ENCODE assay signal across 8 cellular contexts in the genomic region with DNA sequence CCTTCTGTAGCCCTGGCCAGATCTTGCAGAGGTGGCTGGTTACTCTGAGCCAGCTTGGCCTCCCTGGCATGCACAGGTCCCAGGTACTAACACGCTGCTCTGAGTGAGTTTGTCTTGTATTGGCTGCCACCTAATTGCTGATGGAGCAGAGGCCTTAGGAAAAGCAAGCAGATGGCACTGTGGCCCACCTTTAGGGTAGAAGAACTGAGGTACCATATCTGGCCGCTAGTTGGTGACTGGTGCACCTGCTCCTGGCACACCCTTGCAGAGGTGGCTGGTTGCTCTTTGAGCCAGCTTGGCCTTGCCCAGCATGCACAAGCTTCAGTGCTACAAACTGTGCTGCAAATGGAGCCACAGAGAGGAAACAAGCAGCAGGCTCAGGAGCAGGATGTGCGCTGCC.
A peak's percentile ranks its signal among the peaks of the same experiment; 100 is the strongest.
DNase-seq lines count a peak whose midpoint lies in the region; ATAC-seq, FAIRE-seq and TF ChIP-seq lines count a peak whose summit lies in the region.
"Not testable (repeated sequence)": the region's sequence is repeated elsewhere in the genome, so short reads cannot be mapped to it uniquely, and the experiment has no call there.

No MANE protein-coding gene starts in this region.

- TF ChIP-seq POLR2A in HCT116 (IDR thresholded peaks at IDR 0.05; ENCODE audit: borderline replicate concordance, extremely low read depth, insufficient read depth, insufficient read length); H1 (IDR thresholded peaks at IDR 0.05; ENCODE audit: control extremely low read depth in 1 of 2, low read depth in 2 of 2, low read length in 2 of 2): not testable (repeated sequence)

- ATAC-seq in HCT116, result not testable (repeated sequence)

- peaks cover 28% of the 10 kb centered on the region for H3K4me1 ChIP-seq in DOHH2 (ENCODE audit: control insufficient read depth, low read length)
- H3K4me1 ChIP-seq in HCT116 (ENCODE audit: control insufficient read depth in 1 of 2, insufficient read depth in 2 of 2, low read length in 2 of 2); H1 (replicated peaks in 1 of 4; ENCODE audit: control insufficient read depth in 3 of 4, insufficient read depth in 4 of 4, low read length in 3 of 4); mesendoderm (ENCODE audit: control insufficient read depth, low read depth, low read length): not testable (repeated sequence)
- peaks cover 32% of the 10 kb centered on the region for H3K4me1 ChIP-seq in OCI-LY1 (ENCODE audit: insufficient read depth, low read length, severe bottlenecking)

- H2BK12ac ChIP-seq in H1 (ENCODE audit: low read depth, low read length), result not testable (repeated sequence)

- TF ChIP-seq CTCF in DOHH2 (IDR thresholded peaks at IDR 0.05; ENCODE audit: low read depth, low read length, poor library complexity, severe bottlenecking) (peak; percentile 50), GM12873 (IDR thresholded peaks at IDR 0.05; ENCODE audit: insufficient read depth, low read depth, low read length, missing control alignments) (peak; percentile 56), HCT116 (IDR thresholded peaks at IDR 0.05 in 2 of 3, conservative IDR thresholded peaks at IDR 0.05 in 1 of 3; ENCODE audit: borderline replicate concordance in 1 of 3, insufficient read depth in 1 of 3, low read depth in 2 of 3, low read length in 2 of 3) (peak; percentile 16 to 39 (median 34); a peak in 4 of 6 replicates), OCI-LY1 (IDR thresholded peaks at IDR 0.05; ENCODE audit: low read length) (peak; percentile 48), H1 (IDR thresholded peaks at IDR 0.05; ENCODE audit: control extremely low read depth in 1 of 3, insufficient read depth in 1 of 3, low read depth in 1 of 3, low read length in 3 of 3) (peak in 2 of 3 experiments; percentile 36 to 39; a peak in 2 of 4 replicates)

- H3K4me3 ChIP-seq in DOHH2 (ENCODE audit: low read length); HCT116 (replicated peaks in 1 of 2; ENCODE audit: low read depth in 1 of 2, low read length in 2 of 2); OCI-LY1 (ENCODE audit: low read depth, low read length, poor library complexity, severe bottlenecking); H1 (ENCODE audit: extremely low read depth in 1 of 4, insufficient read depth in 2 of 4, low read depth in 3 of 4, low read length in 4 of 4); mesendoderm (ENCODE audit: low read length): not testable (repeated sequence)

- in situ Hi-C loops in SK-MEL-5 (cut with HindIII; ENCODE audit: low pct_unique_long_range_greater_than_20kb, low sequenced_read_pairs), result not testable (repeated sequence)

- H3K14ac ChIP-seq in H1 (ENCODE audit: insufficient read length), result not testable (repeated sequence)

- H3K56ac ChIP-seq in H1 (replicated peaks; ENCODE audit: insufficient read length, low read depth, low read length); mesendoderm (ENCODE audit: low read length): not testable (repeated sequence)

- H2BK20ac ChIP-seq in H1 (ENCODE audit: low read length), result not testable (repeated sequence)

- TF ChIP-seq RAD21 in HCT116 (IDR thresholded peaks at IDR 0.05; ENCODE audit: low read depth) (peak; percentile 36; the same call in 1 of the 2 replicates), H1 (IDR thresholded peaks at IDR 0.05 in 1 of 2, conservative IDR thresholded peaks at IDR 0.05 in 1 of 2; ENCODE audit: low read depth in 2 of 2, low read length in 2 of 2) (peak; percentile 8 to 9; a peak in 1 of 4 replicates)

- not testable (repeated sequence) for H3F3A ChIP-seq in DOHH2 (ENCODE audit: control insufficient read depth, insufficient read depth); OCI-LY1 (ENCODE audit: insufficient read depth, low read length)

- H4K91ac ChIP-seq in H1 (replicated peaks; ENCODE audit: insufficient read length, low read length), result not testable (repeated sequence)

- not testable (repeated sequence) for BruUV-seq in HCT116 (replicated peaks; lab: Mats Ljungman, UMichigan)

- H3K79me2 ChIP-seq in DOHH2 (ENCODE audit: control insufficient read depth, low read length); HCT116 (ENCODE audit: insufficient read depth, low read length); OCI-LY1 (ENCODE audit: insufficient read depth, low read length); H1 (ENCODE audit: control insufficient read depth in 1 of 2, insufficient read depth in 2 of 2, low read length in 2 of 2); mesendoderm (ENCODE audit: control insufficient read depth, insufficient read depth, low read length): not testable (repeated sequence)

- H2AFZ ChIP-seq in HCT116 (ENCODE audit: low read depth, low read length, poor library complexity, severe bottlenecking); OCI-LY1 (ENCODE audit: low read length); H1 (ENCODE audit: low read length): not testable (repeated sequence)

- H3K4me2 ChIP-seq in DOHH2 (ENCODE audit: low read length); HCT116 (ENCODE audit: low read length); OCI-LY1 (ENCODE audit: low read length); H1 (ENCODE audit: insufficient read depth in 1 of 2, low read depth in 2 of 2, low read length in 2 of 2); mesendoderm (ENCODE audit: low read length): not testable (repeated sequence)

- 88% methylated on average over 3 of the region's 3 CpGs; no CpG with 5 or more reads in 1 of the 2 experiments for WGBS in H1 (ENCODE audit: extremely low coverage in 1 of 2, insufficient coverage in 1 of 2, insufficient read length in 1 of 2, insufficient replicate concordance in 2 of 2, low coverage in 1 of 2, low lambda C conversion rate in 2 of 2, missing lambda C conversion rate in 1 of 2), 2 experiments
- WGBS in mesendoderm (ENCODE audit: extremely low coverage, insufficient coverage, low lambda C conversion rate), result no CpG with 5 or more reads among the region's 3 CpGs

- FAIRE-seq in H1 (lab: Jason Lieb, UNC), result not testable (repeated sequence)

- H3K79me1 ChIP-seq in H1 (ENCODE audit: low read depth, low read length); mesendoderm (ENCODE audit: low read length): not testable (repeated sequence)

- not testable (repeated sequence) for H3K9me2 ChIP-seq in DOHH2 (replicated peaks; ENCODE audit: control insufficient read depth, low read length); HCT116 (ENCODE audit: insufficient read depth); OCI-LY1 (ENCODE audit: low read depth, low read length)

- H4K20me1 ChIP-seq in DOHH2 (ENCODE audit: control insufficient read depth, insufficient read depth, low read depth, low read length); HCT116 (ENCODE audit: insufficient read depth); OCI-LY1 (ENCODE audit: insufficient read depth, low read length); H1 (replicated peaks in 1 of 2; ENCODE audit: control insufficient read depth in 1 of 2, insufficient read depth in 2 of 2, low read length in 2 of 2): not testable (repeated sequence)

- H3K9me3 ChIP-seq in DOHH2 (ENCODE audit: control insufficient read depth, insufficient read depth, low read length); HCT116 (ENCODE audit: control insufficient read depth in 1 of 2, insufficient read depth in 1 of 2, low read depth in 1 of 2, low read length in 2 of 2); OCI-LY1 (ENCODE audit: low read length); H1 (ENCODE audit: insufficient read depth in 2 of 2, low read depth in 1 of 2, low read length in 1 of 2): not testable (repeated sequence)

- not testable (repeated sequence) for H4K5ac ChIP-seq in H1 (ENCODE audit: insufficient read length, low read depth, low read length); mesendoderm (ENCODE audit: low read length)

- not testable (repeated sequence) for H2BK15ac ChIP-seq in H1 (ENCODE audit: low read length); mesendoderm (replicated peaks; ENCODE audit: low read depth)

- H2BK120ac ChIP-seq in H1 (replicated peaks; ENCODE audit: low read depth, low read length); mesendoderm (ENCODE audit: low read depth, low read length): not testable (repeated sequence)

- RAD21 ChIA-PET in HCT116 (lab: Charles Lee; ENCODE audit: low non-redundant PET in 1 of 2, low total read pairs in 2 of 2, uncharacterized antibody in 2 of 2, unreplicated experiment in 2 of 2), result not testable (repeated sequence)

- CTCF ChIA-PET in HCT116 (lab: Charles Lee), result not testable (repeated sequence)
- CTCF ChIA-PET in H1 (lab: Charles Lee; ENCODE audit: partially characterized antibody), result interaction anchor here (0.6 to 1.5 kb wide), 3 partner anchors 19 to 96 kb away, joined by 4 to 5 read pairs (median 4); no protein-coding TSS in a partner anchor

- POLR2A ChIA-PET in HCT116 (lab: Charles Lee); H1 (lab: Charles Lee; ENCODE audit: partially characterized antibody): not testable (repeated sequence)

- not testable (repeated sequence) for H2AK5ac ChIP-seq in H1 (ENCODE audit: low read depth, low read length); mesendoderm (ENCODE audit: low read length)

- H3K9ac ChIP-seq in HCT116 (ENCODE audit: low read length); OCI-LY1 (ENCODE audit: low read length); H1 (replicated peaks in 1 of 4; ENCODE audit: extremely low read depth in 1 of 4, low read depth in 3 of 4, low read length in 3 of 4); mesendoderm (ENCODE audit: low read length): not testable (repeated sequence)

- not testable (repeated sequence) for TF ChIP-seq EP300 in H1 (IDR thresholded peaks at IDR 0.05; ENCODE audit: borderline replicate concordance in 1 of 2, low read depth in 2 of 2, low read length in 2 of 2)

- not testable (repeated sequence) for H3K18ac ChIP-seq in H1 (ENCODE audit: extremely low read depth, low read length); mesendoderm (ENCODE audit: low read length)

- intact Hi-C loops in HCT116 (cut with micrococcal nuclease), result not testable (repeated sequence)

- not testable (repeated sequence) for DNase-seq in HCT116 (ENCODE audit: low read depth, low spot score); H1 (ENCODE audit: low read depth in 1 of 2, low spot score in 2 of 2)
- DNase-seq in NAMALWA (ENCODE audit: low spot score), result peak; percentile 7
- peak; percentile 3 for DNase-seq in SK-MEL-5 (ENCODE audit: low read depth, low spot score)
- peak; percentile 1 for DNase-seq in mesendoderm

- not testable (repeated sequence) for H4K8ac ChIP-seq in H1 (ENCODE audit: extremely low read depth, insufficient read depth, low read length); mesendoderm (ENCODE audit: low read depth, low read length)

- not testable (repeated sequence) for H3K36me3 ChIP-seq in DOHH2 (ENCODE audit: control insufficient read depth, low read length); HCT116 (ENCODE audit: control insufficient read depth in 1 of 2, insufficient read depth in 2 of 2, low read length in 2 of 2); OCI-LY1 (ENCODE audit: insufficient read depth, low read length); H1 (ENCODE audit: control insufficient read depth in 2 of 4, insufficient read depth in 4 of 4, low read length in 3 of 4); mesendoderm (ENCODE audit: control insufficient read depth, insufficient read depth, low read length)

- H3K27ac ChIP-seq in DOHH2 (ENCODE audit: low read depth, low read length); HCT116 (ENCODE audit: low read depth, low read length); H1 (ENCODE audit: low read depth, low read length); mesendoderm (ENCODE audit: low read depth, low read length): not testable (repeated sequence)
- peak overlapping the region; percentile 50 for H3K27ac ChIP-seq in OCI-LY1 (ENCODE audit: low read depth, low read length, poor library complexity, severe bottlenecking)

- H3K23me2 ChIP-seq in H1 (ENCODE audit: low read depth, low read length), result not testable (repeated sequence)

- not testable (repeated sequence) for H3K23ac ChIP-seq in H1 (ENCODE audit: insufficient read length); mesendoderm (ENCODE audit: low read length)

- not testable (repeated sequence) for H3K4ac ChIP-seq in H1 (replicated peaks; ENCODE audit: insufficient read length, low read depth, low read length); mesendoderm (ENCODE audit: low read depth, low read length)

- H3K27me3 ChIP-seq in DOHH2 (ENCODE audit: control insufficient read depth, low read length); HCT116 (ENCODE audit: insufficient read depth, low read length); OCI-LY1 (ENCODE audit: insufficient read depth, low read length); H1 (replicated peaks in 1 of 4; ENCODE audit: control insufficient read depth in 3 of 4, extremely low read depth in 1 of 4, insufficient read depth in 3 of 4, low read length in 3 of 4); mesendoderm (ENCODE audit: insufficient read depth, low read length, poor library complexity): not testable (repeated sequence)

- H2BK5ac ChIP-seq in H1 (ENCODE audit: low read depth, low read length); mesendoderm (ENCODE audit: low read length): not testable (repeated sequence)
